ENCODE assay signal across 9 cellular contexts in the genomic region with DNA sequence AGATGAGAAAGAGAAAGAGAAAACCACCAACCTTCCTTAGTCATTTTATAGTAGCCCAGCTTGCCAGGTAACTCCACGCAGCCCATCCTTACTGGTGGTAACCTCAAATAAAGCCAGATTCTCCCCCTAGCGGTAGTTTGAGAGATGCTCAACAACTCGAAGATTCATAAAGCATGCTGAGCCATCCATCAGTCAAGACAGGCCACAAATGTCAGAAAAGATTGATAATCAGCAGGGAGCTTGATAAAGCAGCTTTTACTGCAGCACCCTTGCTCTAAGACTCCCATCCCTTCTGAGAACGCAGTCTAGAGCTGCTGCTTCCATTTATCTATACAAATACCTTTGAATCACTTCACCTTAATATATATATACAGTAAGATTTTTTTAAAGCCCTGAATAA.
DNase-seq lines count a peak whose midpoint lies in the region; ATAC-seq, FAIRE-seq and TF ChIP-seq lines count a peak whose summit lies in the region.
"Had no signal": no experiment of that assay in that cellular context is flagged by ENCODE, and none has a peak within 500 bp of the region (broad histone marks: within the 10 kb centered on the region; RNA-seq: fewer than 3 reads in every experiment).

No MANE protein-coding gene starts in this region.

- no peaks in the 10 kb centered on the region for H3K4me1 Mint-ChIP-seq in activated T-cell treated with anti-CD3 and anti-CD28 coated beads, Interleukin-2, amount 50 U/mL, for 72 hours (ENCODE audit: low read depth)
- H3K4me1 Mint-ChIP-seq: activated naive CD8-positive, alpha-beta T cell treated with anti-CD3 and anti-CD28 coated beads, Interleukin-2, amount 10 ng/mL, durations not matched to agents 7 days and 5 days had no signal

- H3K27ac ChIP-seq in breast epithelium (no peak overlapping the region), kidney (ENCODE audit: low read depth in 2 of 2, low read length in 2 of 2) (no peak overlapping the region)

- no peak for TF ChIP-seq POLR2A in breast epithelium (IDR thresholded peaks at IDR 0.05)

- no peak overlapping the region for H3K4me3 Mint-ChIP-seq in activated T-cell treated with anti-CD3 and anti-CD28 coated beads, Interleukin-2, amount 50 U/mL, for 72 hours
- H3K4me3 Mint-ChIP-seq: activated naive CD8-positive, alpha-beta T cell treated with anti-CD3 and anti-CD28 coated beads, Interleukin-2, amount 10 ng/mL, durations not matched to agents 7 days and 5 days had no signal

- no peaks in the 10 kb centered on the region for H3K27me3 Mint-ChIP-seq in activated T-cell treated with anti-CD3 and anti-CD28 coated beads, Interleukin-2, amount 50 U/mL, for 72 hours (ENCODE audit: low read depth)
- H3K27me3 Mint-ChIP-seq: activated naive CD8-positive, alpha-beta T cell treated with anti-CD3 and anti-CD28 coated beads, Interleukin-2, amount 10 ng/mL, durations not matched to agents 7 days and 5 days had no signal

- peak; percentile 29 to 45 (median 34) for TF ChIP-seq CTCF in breast epithelium (IDR thresholded peaks at IDR 0.05)
- TF ChIP-seq CTCF in kidney (IDR thresholded peaks at IDR 0.05; ENCODE audit: borderline replicate concordance, extremely low read depth, insufficient read depth) = peak; percentile 51

- peak; percentile 57 to 64 for ATAC-seq in activated T-cell treated with anti-CD3 and anti-CD28 coated beads, Interleukin-2, amount 50 U/mL, for 72 hours (replicated peaks in 1 of 2)
- peak; percentile 74 for ATAC-seq in HG02973 (IDR thresholded peaks at IDR 0.05; ENCODE audit: unreplicated experiment)
- no peak for ATAC-seq in HG02884 (IDR thresholded peaks at IDR 0.05; ENCODE audit: unreplicated experiment)

- H3K27me3 ChIP-seq in breast epithelium = no peaks in the 10 kb centered on the region

- H3K4me3 ChIP-seq in breast epithelium (no peak overlapping the region), kidney (ENCODE audit: low read length in 2 of 2) (no peak overlapping the region)

- no peak overlapping the region for H3K27ac Mint-ChIP-seq in activated T-cell treated with anti-CD3 and anti-CD28 coated beads, Interleukin-2, amount 50 U/mL, for 72 hours
- H3K27ac Mint-ChIP-seq: activated naive CD8-positive, alpha-beta T cell treated with anti-CD3 and anti-CD28 coated beads, Interleukin-2, amount 10 ng/mL, durations not matched to agents 7 days and 5 days had no signal

- no peaks in the 10 kb centered on the region for H3K36me3 Mint-ChIP-seq in activated T-cell treated with anti-CD3 and anti-CD28 coated beads, Interleukin-2, amount 50 U/mL, for 72 hours (ENCODE audit: insufficient read depth in 2 of 2)
- H3K36me3 Mint-ChIP-seq: activated naive CD8-positive, alpha-beta T cell treated with anti-CD3 and anti-CD28 coated beads, Interleukin-2, amount 10 ng/mL, durations not matched to agents 7 days and 5 days had no signal

- FAIRE-seq in kidney (lab: Jason Lieb, UNC) (no peak), urothelium cell line (lab: Jason Lieb, UNC) (no peak)

- H3K36me3 ChIP-seq in breast epithelium = no peaks in the 10 kb centered on the region
- H3K36me3 ChIP-seq in kidney (ENCODE audit: control insufficient read depth in 1 of 2, insufficient read depth in 2 of 2, low read length in 2 of 2) = no peaks in the 10 kb centered on the region

- H3K9ac ChIP-seq in kidney (ENCODE audit: low read length in 2 of 2) = no peak overlapping the region

- H3K4me1 ChIP-seq in breast epithelium (no peaks in the 10 kb centered on the region), kidney (ENCODE audit: control insufficient read depth in 1 of 2, insufficient read depth in 1 of 2, low read depth in 1 of 2, low read length in 2 of 2) (no peaks in the 10 kb centered on the region)

- intact Hi-C loops in breast epithelium (cut with DNase I; ENCODE audit: low total_unique reads) (no loop called here), kidney (cut with DNase I) (no loop called here)

- DNase-seq in activated T-cell treated with anti-CD3 and anti-CD28 coated beads, Interleukin-2, amount 50 U/mL, for 72 hours = peak; percentile 1 to 21
- no peak for DNase-seq in activated T-cell treated with anti-CD3 and anti-CD28 coated beads for 4 hours
- DNase-seq in NCI-H345 (lab: John Stamatoyannopoulos, UW) = peak; percentile 66
- DNase-seq in breast epithelium (ENCODE audit: low spot score in 2 of 2) = no peak
- DNase-seq in kidney = no peak
- peak; percentile 66 for DNase-seq in urothelium cell line (ENCODE audit: low spot score)
- DNase-seq: activated naive CD8-positive, alpha-beta T cell treated with anti-CD3 and anti-CD28 coated beads, Interleukin-2, amount 10 ng/mL, durations not matched to agents 7 days and 5 days had no signal

- H3K9me3 Mint-ChIP-seq in activated T-cell treated with anti-CD3 and anti-CD28 coated beads, Interleukin-2, amount 50 U/mL, for 72 hours = no peaks in the 10 kb centered on the region
- H3K9me3 Mint-ChIP-seq: activated naive CD8-positive, alpha-beta T cell treated with anti-CD3 and anti-CD28 coated beads, Interleukin-2, amount 10 ng/mL, durations not matched to agents 7 days and 5 days had no signal

- H3K9me3 ChIP-seq in breast epithelium = no peaks in the 10 kb centered on the region
- H3K9me3 ChIP-seq in kidney (ENCODE audit: control insufficient read depth in 1 of 2, low read length in 2 of 2) = no peaks in the 10 kb centered on the region

Comparison
In these comparisons a context has a peak if more than half of its experiments do, and no peak if none do; other contexts are left out.
1. DNase-seq: peak in activated T-cell treated with anti-CD3 and anti-CD28 coated beads, Interleukin-2, amount 50 U/mL, for 72 hours (2 of 2), NCI-H345 (single experiment) and urothelium cell line (single experiment); none in activated T-cell treated with anti-CD3 and anti-CD28 coated beads for 4 hours (single experiment), breast epithelium (0 of 2) and kidney (single experiment).